In genomic region chr10:102408081-102408727, GRCh38 we compare ENCODE assay signal across 8 cellular contexts. TPM values are rescaled to one million over a fixed set of nuclear protein-coding genes. Genes with fewer than 3 reads are reported as not detected.
DNase-seq lines count a peak whose midpoint lies in the region; ATAC-seq lines count a peak whose summit lies in the region.

No MANE protein-coding gene starts in this region.

- peak overlapping the region; percentile 90 for H3K23ac ChIP-seq in neuronal stem cell (ENCODE audit: low read depth, low read length, poor library complexity)

- no peaks in the 10 kb centered on the region for H3K9me3 Mint-ChIP-seq in CD8-positive, alpha-beta memory T cell

- peak overlapping the region; percentile 11 to 79 (median 71) for H3K4me3 Mint-ChIP-seq in CD8-positive, alpha-beta memory T cell

- H2AFZ ChIP-seq in neuronal stem cell (ENCODE audit: low read length): peak overlapping the region; percentile 78

- 75 to 78% methylated on average over 15 of the region's 15 CpGs for WGBS in ectodermal cell, 2 experiments
- WGBS in neuronal stem cell (ENCODE audit: extremely low coverage in 2 of 2, insufficient read length in 2 of 2, insufficient replicate concordance in 1 of 2), 2 donors: no CpG with 5 or more reads among the region's 15 CpGs

- H3K36me3 Mint-ChIP-seq in CD8-positive, alpha-beta memory T cell: peaks cover 0 to 3% (median 0%) of the 10 kb centered on the region in 3 donors

- no peaks in the 10 kb centered on the region for H3K36me3 ChIP-seq in CD8-positive, alpha-beta memory T cell (ENCODE audit: insufficient read depth, low read length)
- H3K36me3 ChIP-seq in ectodermal cell (ENCODE audit: control insufficient read depth, insufficient read depth, low read length) (no peaks in the 10 kb centered on the region), neuronal stem cell (replicated peaks in 1 of 2; ENCODE audit: control insufficient read depth in 2 of 2, insufficient read depth in 2 of 2, low read length in 2 of 2) (peaks cover 0 to 25% of the 10 kb centered on the region in 2 donors)

- peaks cover 21% of the 10 kb centered on the region for H3K4me1 ChIP-seq in CD8-positive, alpha-beta memory T cell (ENCODE audit: insufficient read depth, low read length)
- H3K4me1 ChIP-seq in ectodermal cell (ENCODE audit: control insufficient read depth, insufficient read depth, low read length) (peaks cover 40% of the 10 kb centered on the region), neuronal stem cell (ENCODE audit: control insufficient read depth in 2 of 2, insufficient read depth in 1 of 2, low read depth in 1 of 2, low read length in 2 of 2) (peaks cover 33 to 48% of the 10 kb centered on the region in 2 donors)

- no peaks in the 10 kb centered on the region for H3K9me3 ChIP-seq in CD8-positive, alpha-beta memory T cell (ENCODE audit: low read length)
- no peaks in the 10 kb centered on the region for H3K9me3 ChIP-seq in ectodermal cell (ENCODE audit: control insufficient read depth, low read length)
- H3K9me3 ChIP-seq in neuronal stem cell (replicated peaks in 1 of 2; ENCODE audit: control insufficient read depth in 2 of 2, insufficient read depth in 1 of 2, low read depth in 1 of 2, low read length in 2 of 2): peaks cover 0 to 9% of the 10 kb centered on the region in 2 donors

- peak overlapping the region; percentile 64 for H4K91ac ChIP-seq in neuronal stem cell (ENCODE audit: low read depth, low read length, poor library complexity)

- H3K4ac ChIP-seq in neuronal stem cell (ENCODE audit: low read length): no peak overlapping the region

- ATAC-seq in HG02938 (IDR thresholded peaks at IDR 0.05; ENCODE audit: unreplicated experiment) (no peak), GM19351 (IDR thresholded peaks at IDR 0.05; ENCODE audit: unreplicated experiment) (no peak)

- POLR2A ChIA-PET in CD8-positive, alpha-beta memory T cell (lab: Charles Lee): no interaction called here

- H3K14ac ChIP-seq in neuronal stem cell (ENCODE audit: low read length): peak overlapping the region; percentile 84

- no peak overlapping the region for H2BK120ac ChIP-seq in neuronal stem cell (ENCODE audit: low read depth, low read length)

- peak overlapping the region; percentile 67 for H3K9ac ChIP-seq in neuronal stem cell (ENCODE audit: low read depth, low read length, poor library complexity)

- peak overlapping the region; percentile 78 for H3K4me2 ChIP-seq in neuronal stem cell (ENCODE audit: insufficient read depth, low read length, poor library complexity, severe bottlenecking)

- H2BK5ac ChIP-seq in neuronal stem cell (ENCODE audit: low read length): no peak overlapping the region

- H3K27ac Mint-ChIP-seq in CD8-positive, alpha-beta memory T cell: peak overlapping the region in 7 of 8 donors; percentile 3 to 86 (median 59)

- peaks cover 16 to 35% (median 26%) of the 10 kb centered on the region in 3 donors for H3K4me1 Mint-ChIP-seq in CD8-positive, alpha-beta memory T cell

- H3K27ac ChIP-seq in CD8-positive, alpha-beta memory T cell (ENCODE audit: low read depth, low read length): no peak overlapping the region
- H3K27ac ChIP-seq in ectodermal cell (ENCODE audit: insufficient read depth, low read depth, low read length, poor library complexity, severe bottlenecking) (no peak overlapping the region), neuronal stem cell (replicated peaks; ENCODE audit: low read length) (no peak overlapping the region)

- H2BK15ac ChIP-seq in neuronal stem cell (ENCODE audit: low read length): peak overlapping the region; percentile 69

- no peaks in the 10 kb centered on the region for H3K79me1 ChIP-seq in neuronal stem cell (ENCODE audit: low read depth, low read length)

- H3K4me3 ChIP-seq in CD8-positive, alpha-beta memory T cell (ENCODE audit: low read length): no peak overlapping the region
- H3K4me3 ChIP-seq in ectodermal cell (ENCODE audit: insufficient read depth, low read depth, low read length) (peak overlapping the region; percentile 37), neuronal stem cell (ENCODE audit: low read length in 2 of 2) (peak overlapping the region; percentile 37 to 47)

- peak overlapping the region; percentile 52 for H3K18ac ChIP-seq in neuronal stem cell (ENCODE audit: low read length)

- CTCF ChIA-PET in CD8-positive, alpha-beta memory T cell (lab: Charles Lee): interaction anchor here (2.1 kb wide), 1 partner anchor 9 kb away, joined by 10 read pairs; no protein-coding TSS in a partner anchor

- peaks cover 36% of the 10 kb centered on the region for H3K27me3 ChIP-seq in CD8-positive, alpha-beta memory T cell (ENCODE audit: insufficient read depth, low read length, poor library complexity, severe bottlenecking)
- H3K27me3 ChIP-seq in ectodermal cell (ENCODE audit: control insufficient read depth, insufficient read depth, low read length, poor library complexity, severe bottlenecking) (peaks cover 71% of the 10 kb centered on the region), neuronal stem cell (ENCODE audit: control insufficient read depth in 3 of 3, insufficient read depth in 3 of 3, low read depth in 1 of 3, low read length in 3 of 3) (peaks cover 0 to 49% (median 22%) of the 10 kb centered on the region in 3 experiments)

- DNase-seq in CD8-positive, alpha-beta memory T cell: peak in 1 of 5 donors; percentile 42
- peak; percentile 54 for DNase-seq in MV-4-11 (lab: John Stamatoyannopoulos, UW)
- DNase-seq in neuronal stem cell (ENCODE audit: low spot score): no peak
- DNase-seq in inferior parietal cortex (ENCODE audit: extremely low spot score): no peak
- no peak for DNase-seq in NCI-H2171 treated with DMSO at 0.1 percent for 48 hours (lab: John Stamatoyannopoulos, UW)

- no peak overlapping the region for H2BK12ac ChIP-seq in neuronal stem cell (ENCODE audit: low read length)

- peak overlapping the region; percentile 64 for H2AK5ac ChIP-seq in neuronal stem cell (ENCODE audit: low read depth, low read length)

- H4K8ac ChIP-seq in neuronal stem cell (ENCODE audit: low read depth, low read length): no peak overlapping the region

- H3K27me3 Mint-ChIP-seq in CD8-positive, alpha-beta memory T cell: peaks cover 23 to 36% of the 10 kb centered on the region in 2 donors

RNA-seq across cellular contexts. Expression of gene PSD, which starts 10.4 kb away (rescaled TPM):
- total RNA-seq in CD8-positive, alpha-beta memory T cell: 1 to 10 TPM; 2.5 to 3.2 TPM
- 1.9 TPM for polyA plus RNA-seq in CD8-positive, alpha-beta memory T cell
- polyA plus RNA-seq in ectodermal cell (2013, experiment 1 of 4): 6.1 TPM
- polyA plus RNA-seq in ectodermal cell (2013, experiment 2 of 4): 5.4 TPM
- polyA plus RNA-seq in ectodermal cell (2013, experiment 3 of 4): 5.8 TPM
- 7.0 TPM for polyA plus RNA-seq in ectodermal cell (2013, experiment 4 of 4)
- polyA plus RNA-seq in neuronal stem cell (2013, experiment 1 of 2): 2.4 TPM
- polyA plus RNA-seq in neuronal stem cell (2013, experiment 2 of 2): 1.9 TPM

RNA-seq across cellular contexts. Expression of gene FBXL15, which starts 12.4 kb away (rescaled TPM):
- 10 to 100 TPM; 13.5 to 16.3 TPM for total RNA-seq in CD8-positive, alpha-beta memory T cell
- 33.4 TPM for polyA plus RNA-seq in CD8-positive, alpha-beta memory T cell
- polyA plus RNA-seq in ectodermal cell (2013, experiment 1 of 4): 6.9 TPM
- polyA plus RNA-seq in ectodermal cell (2013, experiment 2 of 4): 5.9 TPM
- polyA plus RNA-seq in ectodermal cell (2013, experiment 3 of 4): 8.9 TPM
- 8.7 TPM for polyA plus RNA-seq in ectodermal cell (2013, experiment 4 of 4)
- polyA plus RNA-seq in neuronal stem cell (2013, experiment 1 of 2): 4.7 TPM
- 4.8 TPM for polyA plus RNA-seq in neuronal stem cell (2013, experiment 2 of 2)

RNA-seq across cellular contexts. Expression of gene NFKB2, which starts 12.7 kb away (rescaled TPM):
- 100 to 1,000 TPM; 323 to 324 TPM for total RNA-seq in CD8-positive, alpha-beta memory T cell
- 14.0 TPM for polyA plus RNA-seq in CD8-positive, alpha-beta memory T cell
- polyA plus RNA-seq in ectodermal cell (2013, experiment 1 of 4): 22.6 TPM
- 16.3 TPM for polyA plus RNA-seq in ectodermal cell (2013, experiment 2 of 4)
- 15.0 TPM for polyA plus RNA-seq in ectodermal cell (2013, experiment 3 of 4)
- polyA plus RNA-seq in ectodermal cell (2013, experiment 4 of 4): 17.0 TPM
- 7.6 TPM for polyA plus RNA-seq in neuronal stem cell (2013, experiment 1 of 2)
- polyA plus RNA-seq in neuronal stem cell (2013, experiment 2 of 2): 8.2 TPM

RNA-seq across cellular contexts. Expression of gene CUEDC2, which starts 24.2 kb away (rescaled TPM):
- 10 to 100 TPM; 62.4 to 64.8 TPM for total RNA-seq in CD8-positive, alpha-beta memory T cell
- 61.7 TPM for polyA plus RNA-seq in CD8-positive, alpha-beta memory T cell
- 106 TPM for polyA plus RNA-seq in ectodermal cell (2013, experiment 1 of 4)
- 103 TPM for polyA plus RNA-seq in ectodermal cell (2013, experiment 2 of 4)
- polyA plus RNA-seq in ectodermal cell (2013, experiment 3 of 4): 91.0 TPM
- polyA plus RNA-seq in ectodermal cell (2013, experiment 4 of 4): 98.4 TPM
- 114 TPM for polyA plus RNA-seq in neuronal stem cell (2013, experiment 1 of 2)
- polyA plus RNA-seq in neuronal stem cell (2013, experiment 2 of 2): 113 TPM

RNA-seq across cellular contexts. Expression of gene C10orf95, which starts 43.1 kb away (rescaled TPM):
- total RNA-seq in CD8-positive, alpha-beta memory T cell: under 1 TPM; 0.57 to 0.62 TPM
- 0.70 TPM for polyA plus RNA-seq in CD8-positive, alpha-beta memory T cell
- polyA plus RNA-seq in ectodermal cell (2013, experiment 1 of 4): not detected
- polyA plus RNA-seq in ectodermal cell (2013, experiment 2 of 4): 0.12 TPM
- polyA plus RNA-seq in ectodermal cell (2013, experiment 3 of 4): not detected
- not detected for polyA plus RNA-seq in ectodermal cell (2013, experiment 4 of 4)
- 0.10 TPM for polyA plus RNA-seq in neuronal stem cell (2013, experiment 1 of 2)
- 0.18 TPM for polyA plus RNA-seq in neuronal stem cell (2013, experiment 2 of 2)
